11 cellular contexts compared by ENCODE assay signal in genomic region chr1:15156807-15157380, GRCh38. TPM values are rescaled to one million over a fixed set of nuclear protein-coding genes. Genes with fewer than 3 reads are reported as not detected.
DNase-seq lines count a peak whose midpoint lies in the region; TF ChIP-seq lines count a peak whose summit lies in the region.
"Had no signal": no experiment of that assay in that cellular context is flagged by ENCODE, and none has a peak within 500 bp of the region (broad histone marks: within the 10 kb centered on the region; RNA-seq: fewer than 3 reads in every experiment).

No MANE protein-coding gene starts in this region.

- TF ChIP-seq EP300 in esophagus muscularis mucosa (IDR thresholded peaks at IDR 0.05) (no peak), sigmoid colon (IDR thresholded peaks at IDR 0.05) (no peak)

- DNase-seq in NCI-H510A treated with DMSO at 0.1 percent for 48 hours (lab: John Stamatoyannopoulos, UW) (peak; percentile 46), NCI-H510A (lab: John Stamatoyannopoulos, UW) (no peak), NCI-H69 (lab: John Stamatoyannopoulos, UW) (peak; percentile 14), esophagus muscularis mucosa (ENCODE audit: extremely low spot score) (no peak), sigmoid colon (peak; percentile 79), foreskin fibroblast (no peak), dedifferentiated amniotic fluid mesenchymal stem cell (ENCODE audit: extremely low spot score) (no peak)
- DNase-seq in activated CD4-positive, alpha-beta T cell treated with anti-CD3 and anti-CD28 coated beads, Interleukin-2, amount 50 U/mL, for 48 hours, result no peak
- DNase-seq: adrenal gland; effector CD4-positive, alpha-beta T cell; NCI-H526 treated with DMSO at 0.1 percent for 48 hours had no signal

- TF ChIP-seq CTCF in esophagus muscularis mucosa (IDR thresholded peaks at IDR 0.05) (no peak), sigmoid colon (IDR thresholded peaks at IDR 0.05) (no peak), foreskin fibroblast (IDR thresholded peaks at IDR 0.05; ENCODE audit: low read depth, low read length) (no peak)

- TF ChIP-seq POLR2A in esophagus muscularis mucosa (IDR thresholded peaks at IDR 0.05; ENCODE audit: low read depth), result no peak
- TF ChIP-seq POLR2A in sigmoid colon (IDR thresholded peaks at IDR 0.05), result no peak

- H3K9me3 ChIP-seq in esophagus muscularis mucosa, result no peaks in the 10 kb centered on the region
- H3K9me3 ChIP-seq in sigmoid colon, result no peaks in the 10 kb centered on the region
- H3K9me3 ChIP-seq: adrenal gland had no signal

- peak overlapping the region in 3 of 4 donors; percentile 26 to 91 (median 27) for H3K27ac ChIP-seq in esophagus muscularis mucosa (replicated peaks in 1 of 4)
- peak overlapping the region in 3 of 4 donors; percentile 93 to 99 (median 98) for H3K27ac ChIP-seq in sigmoid colon

- H3K36me3 ChIP-seq in esophagus muscularis mucosa (no peaks in the 10 kb centered on the region), sigmoid colon (no peaks in the 10 kb centered on the region)
- H3K36me3 ChIP-seq: adrenal gland had no signal

- intact Hi-C loops in esophagus muscularis mucosa (cut with DNase I) (no loop called here), sigmoid colon (cut with DNase I) (loop anchor here (10.0 kb wide), 2 partner anchors 268 to 368 kb away; partner anchors contain the start of genes CASP9 and DNAJC16)

- peaks cover 21 to 87% (median 76%) of the 10 kb centered on the region in 4 donors for H3K4me1 ChIP-seq in esophagus muscularis mucosa
- H3K4me1 ChIP-seq in sigmoid colon, result peaks cover 4 to 90% (median 69%) of the 10 kb centered on the region in 4 donors

- H3K4me3 ChIP-seq in esophagus muscularis mucosa (no peak overlapping the region), sigmoid colon (peak overlapping the region in 1 of 4 donors; percentile 16), foreskin fibroblast (ENCODE audit: low read depth in 1 of 2, low read length in 2 of 2) (no peak overlapping the region)
- H3K4me3 ChIP-seq: adrenal gland had no signal

- 86% methylated on average over 9 of the region's 9 CpGs for WGBS in esophagus muscularis mucosa
- 68 to 75% methylated on average over 9 of the region's 9 CpGs for WGBS in sigmoid colon, 2 donors

- H3K27me3 ChIP-seq in esophagus muscularis mucosa (peaks cover 0 to 8% (median 0%) of the 10 kb centered on the region in 4 donors), sigmoid colon (no peaks in the 10 kb centered on the region)
- H3K27me3 ChIP-seq: adrenal gland had no signal

RNA-seq across cellular contexts. Expression of gene TMEM51, which starts 3.3 kb away (rescaled TPM):
- total RNA-seq in esophagus muscularis mucosa (10 to 100 TPM in 3 of 4 donors, 1 to 10 TPM in 1; 8.6 to 17.2 (median 11.4) TPM), sigmoid colon (10 to 100 TPM; 12.3 to 20.7 (median 16.3) TPM)
- polyA plus RNA-seq in sigmoid colon, result 10 to 100 TPM in 1 of 3 donors, 1 to 10 TPM in 2; 8.8 to 15.3 (median 9.6) TPM

Comparison
In these comparisons a context has a peak if more than half of its experiments do, and no peak if none do; other contexts are left out.
1. DNase-seq: peak in NCI-H510A treated with DMSO at 0.1 percent for 48 hours (single experiment), NCI-H69 (single experiment) and sigmoid colon (single experiment); none in NCI-H510A (single experiment), esophagus muscularis mucosa (single experiment), foreskin fibroblast (0 of 2), activated CD4-positive, alpha-beta T cell treated with anti-CD3 and anti-CD28 coated beads, Interleukin-2, amount 50 U/mL, for 48 hours (0 of 2) and dedifferentiated amniotic fluid mesenchymal stem cell (single experiment).